ENCODE assay signal across 38 cellular contexts in genomic region chrX:151729056-151729725, GRCh38. TPM values are rescaled to one million over a fixed set of nuclear protein-coding genes. Genes with fewer than 3 reads are reported as not detected.
"Had no signal": no experiment of that assay in that cellular context is flagged by ENCODE, and none has a peak within 500 bp of the region (broad histone marks: within the 10 kb centered on the region; RNA-seq: fewer than 3 reads in every experiment).

No MANE protein-coding gene starts in this region.

- H3K4me1 ChIP-seq: lower lobe of right lung, neural progenitor cell, parathyroid adenoma, tibial nerve, uterus had no signal

- H3K36me3 ChIP-seq: heart right ventricle, lower lobe of right lung, neural progenitor cell, neutrophil, right atrium auricular region, right lobe of liver, tibial nerve, uterus had no signal

- H3K27ac ChIP-seq: heart right ventricle, hepatocyte, lower lobe of right lung, neural progenitor cell, neutrophil, parathyroid adenoma, right atrium auricular region, right lobe of liver, tibial nerve, uterus had no signal

- DNase-seq: heart right ventricle; islet precursor cell; kidney glomerular epithelial cell; left cardiac atrium; lower lobe of right lung; mammary epithelial cell; mesenchymal stem cell; naive B cell; natural killer cell; nephron progenitor cell; occipital lobe; small intestine; stimulated activated CD4-positive, alpha-beta T cell treated with anti-CD3 and anti-CD28 coated beads, Interleukin-1b, Interleukin-23, amount 100 ng/mL, for 48 hours; stimulated activated CD4-positive, alpha-beta T cell treated with anti-CD3 and anti-CD28 coated beads, Interleukin-2, amount 100 ng/mL, for 48 hours; stimulated activated CD4-positive, alpha-beta T cell treated with anti-CD3 and anti-CD28 coated beads, Interleukin-4, amount 100 ng/mL, for 4 hours; stimulated activated CD8-positive, alpha-beta memory T cell treated with anti-CD3 and anti-CD28 coated beads, Interleukin-4, amount 100 ng/mL, for 48 hours; stimulated activated naive CD4-positive, alpha-beta T cell treated with Interleukin-2 at 50 U/mL for 16 hours; stimulated activated naive CD8-positive, alpha-beta T cell treated with anti-CD3 and anti-CD28 coated beads, Interleukin-15, amount 100 ng/mL, for 72 hours; substantia nigra; uterus had no signal

- H3K27me3 ChIP-seq: hepatocyte, neural progenitor cell, neutrophil, right atrium auricular region, tibial nerve, uterus had no signal

- H3K4me3 ChIP-seq: heart right ventricle, hepatocyte, lower lobe of right lung, neural progenitor cell, right atrium auricular region, right lobe of liver, tibial nerve, uterus had no signal

- ATAC-seq: heart right ventricle; left cardiac atrium; left lobe of liver; lower lobe of right lung; natural killer cell; right lobe of liver; stimulated activated memory B cell treated with anti-CD40 and anti-IgM and Interleukin-4, amounts not matched to agents 10 μg/mL and 1 μg/mL and 100 μg/mL, for 72 hours; stimulated activated naive CD8-positive, alpha-beta T cell treated with anti-CD3 and anti-CD28 coated beads, Interleukin-15, amount 100 ng/mL, for 72 hours had no signal

- H3K9me3 ChIP-seq: heart right ventricle, lower lobe of right lung, neutrophil, right atrium auricular region, right lobe of liver, tibial nerve, uterus had no signal

RNA-seq across cellular contexts. Expression of gene CNGA2, which starts 5.4 kb away (rescaled TPM):
- total RNA-seq: heart right ventricle, hepatocyte, left cardiac atrium, left lobe of liver, liver, lower lobe of right lung, mammary epithelial cell, mesothelial cell of epicardium, mononuclear cell, natural killer cell, occipital lobe, osteocyte, progenitor cell of endocrine pancreas, pulmonary artery endothelial cell, renal cortical epithelial cell, right atrium auricular region, right lobe of liver, temporal lobe, tibial nerve, ureter, uterus had no signal
- polyA plus RNA-seq: heart right ventricle, hepatocyte, liver, mammary epithelial cell, small intestine had no signal

RNA-seq across cellular contexts. Expression of gene FATE1, which starts 13.4 kb away (rescaled TPM):
- total RNA-seq: hepatocyte, left cardiac atrium, left lobe of liver, liver, lower lobe of right lung, mammary epithelial cell, mesothelial cell of epicardium, mononuclear cell, natural killer cell, occipital lobe, osteocyte, progenitor cell of endocrine pancreas, pulmonary artery endothelial cell, renal cortical epithelial cell, right atrium auricular region, right lobe of liver, temporal lobe, tibial nerve, ureter, uterus had no signal
- polyA plus RNA-seq: hepatocyte, liver, mammary epithelial cell had no signal

RNA-seq across cellular contexts. Expression of gene PRRG3, which starts 33.9 kb away (rescaled TPM):
- total RNA-seq: mammary epithelial cell, mononuclear cell, natural killer cell, osteocyte, pulmonary artery endothelial cell, renal cortical epithelial cell had no signal
- polyA plus RNA-seq: mammary epithelial cell had no signal
